In the genomic region with DNA sequence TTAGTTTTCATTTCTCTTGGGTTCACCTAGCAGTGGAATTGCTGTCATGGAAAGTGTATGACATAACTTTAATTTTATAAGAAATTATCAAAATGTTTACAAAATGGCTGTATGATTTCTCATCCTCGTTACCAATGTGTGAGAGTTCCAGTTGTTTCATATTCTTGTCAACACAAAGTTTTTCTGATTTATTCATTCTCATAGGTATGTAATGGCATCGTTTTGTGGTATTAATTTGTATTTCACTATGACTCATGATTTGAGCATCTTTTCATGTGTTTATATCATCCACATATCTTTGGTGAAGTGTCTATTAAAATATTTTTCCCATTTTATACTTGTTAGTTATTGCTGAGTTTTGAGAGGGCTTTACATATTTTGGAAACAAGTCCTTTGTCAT, we compare ENCODE assay signal across 28 cellular contexts. TPM values are rescaled to one million over a fixed set of nuclear protein-coding genes. Genes with fewer than 3 reads are reported as not detected.
"Had no signal": no experiment of that assay in that cellular context is flagged by ENCODE, and none has a peak within 500 bp of the region (broad histone marks: within the 10 kb centered on the region; RNA-seq: fewer than 3 reads in every experiment).

No MANE protein-coding gene starts in this region.

- H3K4me1 ChIP-seq: testis had no signal

- H3K36me3 ChIP-seq: brain microvascular endothelial cell, left lung, sigmoid colon, spleen had no signal

- H3K4me3 ChIP-seq: coronary artery, esophagus squamous epithelium, left lung, sigmoid colon, spleen, testis had no signal

- H3K27me3 ChIP-seq: brain microvascular endothelial cell, esophagus squamous epithelium, left lung, sigmoid colon, spleen, testis had no signal

- DNase-seq: activated CD8-positive, alpha-beta T cell treated with anti-CD3 and anti-CD28 coated beads, Interleukin-2, amount 10 ng/mL, durations not matched to agents 7 days and 5 days; activated effector memory CD4-positive, alpha-beta T cell treated with Interleukin-2 at 50 U/mL for 16 hours; activated naive CD4-positive, alpha-beta T cell treated with anti-CD3 and anti-CD28 coated beads, Interleukin-2, amount 10 ng/mL, durations not matched to agents 7 days and 5 days; activated naive CD8-positive, alpha-beta T cell treated with anti-CD3 and anti-CD28 coated beads, Interleukin-2, amount 50 U/mL, for 24 hours; activated T-cell treated with anti-CD3 and anti-CD28 coated beads, Interleukin-2, amount 50 U/mL, for 4 hours; aorta; brain microvascular endothelial cell; effector CD8-positive, alpha-beta T cell; esophagus squamous epithelium; foreskin melanocyte; glutamatergic neuron; hippocampal formation; left lung; nephron progenitor cell; nucleus accumbens; posterior cingulate gyrus; sigmoid colon; spleen; stimulated activated CD4-positive, alpha-beta T cell treated with anti-CD3 and anti-CD28 coated beads, Interleukin-4, amount 100 ng/mL, for 4 hours; testis had no signal

- FAIRE-seq: endothelial cell of umbilical vein had no signal

- ATAC-seq: activated CD8-positive, alpha-beta T cell treated with anti-CD3 and anti-CD28 coated beads, Interleukin-2, amount 10 ng/mL, durations not matched to agents 7 days and 5 days; activated naive CD8-positive, alpha-beta T cell treated with anti-CD3 and anti-CD28 coated beads, Interleukin-2, amount 50 U/mL, for 24 hours; activated T-cell treated with anti-CD3 and anti-CD28 coated beads, Interleukin-2, amount 50 U/mL, for 4 hours; left lung; stimulated activated memory B cell treated with anti-CD40 and anti-IgM and Interleukin-4, amounts not matched to agents 10 μg/mL and 1 μg/mL and 100 μg/mL, for 72 hours had no signal

- H3K27ac ChIP-seq: brain microvascular endothelial cell, coronary artery, esophagus squamous epithelium, left lung, sigmoid colon, spleen, testis had no signal

- H3K9me3 ChIP-seq: testis had no signal

RNA-seq across cellular contexts. Expression of gene GLYATL1B, which starts 26.4 kb away (rescaled TPM):
- total RNA-seq: activated CD4-positive, alpha-beta T cell treated with anti-CD3 and anti-CD28 coated beads, Interleukin-2, amount 10 ng/mL, durations not matched to agents 24 days and 14 days; activated CD8-positive, alpha-beta T cell treated with anti-CD3 and anti-CD28 coated beads, Interleukin-2, amount 10 ng/mL, durations not matched to agents 7 days and 5 days; activated T-cell treated with anti-CD3 and anti-CD28 coated beads, Interleukin-2, amount 50 U/mL, for 4 hours; aorta; endothelial cell of umbilical vein; esophagus squamous epithelium; kidney epithelial cell; left lung; lung microvascular endothelial cell; mesothelial cell of epicardium; renal cortical epithelial cell; sigmoid colon; spleen; testis had no signal
- polyA plus RNA-seq: aorta, endothelial cell of umbilical vein, sigmoid colon, spleen had no signal
